ENCODE assay signal across 1 cellular context in the genomic region with DNA sequence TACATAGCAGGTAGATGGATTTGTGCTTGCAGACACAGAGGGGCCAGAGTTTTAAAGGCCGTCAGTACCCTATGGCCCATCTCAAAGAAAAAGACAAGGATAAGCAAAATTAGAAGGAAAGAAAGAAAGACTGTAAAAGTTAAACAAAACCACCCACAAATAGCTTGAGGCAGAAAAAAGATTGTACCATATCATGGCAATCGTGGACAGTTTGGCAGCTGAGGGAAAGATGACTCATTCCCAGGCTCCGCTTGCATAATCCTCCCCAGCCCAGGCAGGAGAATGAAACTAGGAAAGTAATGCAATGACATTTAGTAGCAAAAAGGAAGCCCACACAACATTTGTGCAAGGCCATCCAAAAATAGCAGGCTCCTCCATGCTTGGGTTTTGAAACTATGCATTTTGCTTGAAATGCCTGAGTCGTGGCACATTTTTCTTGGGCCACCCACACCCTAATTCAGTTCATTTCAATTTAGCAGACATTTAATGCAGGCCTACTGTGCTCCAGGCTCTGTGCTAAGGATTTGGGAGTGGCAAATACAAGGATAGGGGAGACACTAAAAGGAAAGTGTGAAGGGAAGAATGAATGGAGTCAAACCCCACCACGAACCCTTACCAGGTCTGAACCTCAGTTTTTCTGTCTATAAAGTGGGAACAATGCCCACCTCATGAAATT.
TF ChIP-seq lines count a peak whose summit lies in the region.

No MANE protein-coding gene starts in this region.

TF ChIP-seq in SK-N-SH, 30 proteins besides CTCF, POLR2A, EP300 and RAD21 (continued from another document):
- TF ChIP-seq TEAD4 (IDR thresholded peaks at IDR 0.05; ENCODE audit: borderline replicate concordance, insufficient read depth), result 0 out of 2 replicates have a peak, but pooled peaks have one; percentile 38
- TF ChIP-seq ELF1 (IDR thresholded peaks at IDR 0.05), result no peak
- peak; percentile 66; the same call in 1 of the 2 replicates for TF ChIP-seq RXRA (IDR thresholded peaks at IDR 0.05; ENCODE audit: borderline replicate concordance, low read depth)
- TF ChIP-seq, protein P1, sequence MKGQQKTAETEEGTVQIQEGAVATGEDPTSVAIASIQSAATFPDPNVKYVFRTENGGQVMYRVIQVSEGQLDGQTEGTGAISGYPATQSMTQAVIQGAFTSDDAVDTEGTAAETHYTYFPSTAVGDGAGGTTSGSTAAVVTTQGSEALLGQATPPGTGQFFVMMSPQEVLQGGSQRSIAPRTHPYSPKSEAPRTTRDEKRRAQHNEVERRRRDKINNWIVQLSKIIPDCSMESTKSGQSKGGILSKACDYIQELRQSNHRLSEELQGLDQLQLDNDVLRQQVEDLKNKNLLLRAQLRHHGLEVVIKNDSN (IDR thresholded peaks at IDR 0.05; ENCODE audit: borderline replicate concordance, low read depth), result no peak
- no peak for TF ChIP-seq SMC3 (IDR thresholded peaks at IDR 0.05; ENCODE audit: low read depth, low read length)
- peak; percentile 90 for TF ChIP-seq TCF12 (IDR thresholded peaks at IDR 0.05)
- no peak for TF ChIP-seq YY1 (IDR thresholded peaks at IDR 0.05; ENCODE audit: low read depth)
- TF ChIP-seq, protein P2, sequence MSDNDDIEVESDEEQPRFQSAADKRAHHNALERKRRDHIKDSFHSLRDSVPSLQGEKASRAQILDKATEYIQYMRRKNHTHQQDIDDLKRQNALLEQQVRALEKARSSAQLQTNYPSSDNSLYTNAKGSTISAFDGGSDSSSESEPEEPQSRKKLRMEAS (IDR thresholded peaks at IDR 0.05; ENCODE audit: low read depth), result peak; percentile 46; the same call in 1 of the 2 replicates
- TF ChIP-seq, protein P3, sequence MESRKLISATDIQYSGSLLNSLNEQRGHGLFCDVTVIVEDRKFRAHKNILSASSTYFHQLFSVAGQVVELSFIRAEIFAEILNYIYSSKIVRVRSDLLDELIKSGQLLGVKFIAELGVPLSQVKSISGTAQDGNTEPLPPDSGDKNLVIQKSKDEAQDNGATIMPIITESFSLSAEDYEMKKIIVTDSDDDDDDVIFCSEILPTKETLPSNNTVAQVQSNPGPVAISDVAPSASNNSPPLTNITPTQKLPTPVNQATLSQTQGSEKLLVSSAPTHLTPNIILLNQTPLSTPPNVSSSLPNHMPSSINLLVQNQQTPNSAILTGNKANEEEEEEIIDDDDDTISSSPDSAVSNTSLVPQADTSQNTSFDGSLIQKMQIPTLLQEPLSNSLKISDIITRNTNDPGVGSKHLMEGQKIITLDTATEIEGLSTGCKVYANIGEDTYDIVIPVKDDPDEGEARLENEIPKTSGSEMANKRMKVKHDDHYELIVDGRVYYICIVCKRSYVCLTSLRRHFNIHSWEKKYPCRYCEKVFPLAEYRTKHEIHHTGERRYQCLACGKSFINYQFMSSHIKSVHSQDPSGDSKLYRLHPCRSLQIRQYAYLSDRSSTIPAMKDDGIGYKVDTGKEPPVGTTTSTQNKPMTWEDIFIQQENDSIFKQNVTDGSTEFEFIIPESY (IDR thresholded peaks at IDR 0.05; ENCODE audit: borderline replicate concordance, low read depth), result no peak
- TF ChIP-seq, protein P4, sequence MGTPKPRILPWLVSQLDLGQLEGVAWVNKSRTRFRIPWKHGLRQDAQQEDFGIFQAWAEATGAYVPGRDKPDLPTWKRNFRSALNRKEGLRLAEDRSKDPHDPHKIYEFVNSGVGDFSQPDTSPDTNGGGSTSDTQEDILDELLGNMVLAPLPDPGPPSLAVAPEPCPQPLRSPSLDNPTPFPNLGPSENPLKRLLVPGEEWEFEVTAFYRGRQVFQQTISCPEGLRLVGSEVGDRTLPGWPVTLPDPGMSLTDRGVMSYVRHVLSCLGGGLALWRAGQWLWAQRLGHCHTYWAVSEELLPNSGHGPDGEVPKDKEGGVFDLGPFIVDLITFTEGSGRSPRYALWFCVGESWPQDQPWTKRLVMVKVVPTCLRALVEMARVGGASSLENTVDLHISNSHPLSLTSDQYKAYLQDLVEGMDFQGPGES (IDR thresholded peaks at IDR 0.05; ENCODE audit: low read depth, low read length), result no peak
- no peak for TF ChIP-seq GABPA (IDR thresholded peaks at IDR 0.05; ENCODE audit: low read depth)
